Comparison of ENCODE assay signal across 25 cellular contexts in genomic region chr1:119375366-119375765, GRCh38.
"Had no signal": no experiment of that assay in that cellular context is flagged by ENCODE, and none has a peak within 500 bp of the region (broad histone marks: within the 10 kb centered on the region; RNA-seq: fewer than 3 reads in every experiment).

No MANE protein-coding gene starts in this region.

- FAIRE-seq: astrocyte had no signal

- DNase-seq: activated CD4-positive, alpha-beta T cell treated with anti-CD3 and anti-CD28 coated beads, Interleukin-2, amount 10 ng/mL, durations not matched to agents 24 days and 14 days; activated CD4-positive, alpha-beta T cell treated with anti-CD3 and anti-CD28 coated beads, Interleukin-2, amount 50 U/mL, for 4 hours; activated CD4-positive, CD25-positive, alpha-beta regulatory T cell; activated CD8-positive, alpha-beta T cell treated with anti-CD3 and anti-CD28 coated beads for 36 hours; activated gamma-delta T cell; activated naive CD4-positive, alpha-beta T cell treated with anti-CD3 and anti-CD28 coated beads for 36 hours; activated T-cell treated with anti-CD3 and anti-CD28 coated beads, Interleukin-2, amount 50 U/mL, for 1 hour; body of pancreas; Karpas-422; NCI-H1105; NCI-H1436; NCI-H1694; NCI-H2029; NCI-H345; NCI-H524 treated with DMSO at 0.1 percent for 48 hours; OCI-M1; Right ventricle myocardium superior; SW 1271; T-helper 1 cell; T-helper 2 cell; T-helper 9 cell; WERI-Rb-1 had no signal

- H3K27ac ChIP-seq: body of pancreas, breast epithelium, WERI-Rb-1 had no signal

- ATAC-seq: activated CD8-positive, alpha-beta T cell treated with anti-CD3 and anti-CD28 coated beads for 36 hours; body of pancreas had no signal

- H3K9me3 ChIP-seq: adrenal gland, body of pancreas, breast epithelium had no signal

- H3K4me1 ChIP-seq: breast epithelium had no signal

- H3K4me3 ChIP-seq: adrenal gland, body of pancreas, breast epithelium had no signal
